ENCODE assay signal across 13 cellular contexts in the genomic region with DNA sequence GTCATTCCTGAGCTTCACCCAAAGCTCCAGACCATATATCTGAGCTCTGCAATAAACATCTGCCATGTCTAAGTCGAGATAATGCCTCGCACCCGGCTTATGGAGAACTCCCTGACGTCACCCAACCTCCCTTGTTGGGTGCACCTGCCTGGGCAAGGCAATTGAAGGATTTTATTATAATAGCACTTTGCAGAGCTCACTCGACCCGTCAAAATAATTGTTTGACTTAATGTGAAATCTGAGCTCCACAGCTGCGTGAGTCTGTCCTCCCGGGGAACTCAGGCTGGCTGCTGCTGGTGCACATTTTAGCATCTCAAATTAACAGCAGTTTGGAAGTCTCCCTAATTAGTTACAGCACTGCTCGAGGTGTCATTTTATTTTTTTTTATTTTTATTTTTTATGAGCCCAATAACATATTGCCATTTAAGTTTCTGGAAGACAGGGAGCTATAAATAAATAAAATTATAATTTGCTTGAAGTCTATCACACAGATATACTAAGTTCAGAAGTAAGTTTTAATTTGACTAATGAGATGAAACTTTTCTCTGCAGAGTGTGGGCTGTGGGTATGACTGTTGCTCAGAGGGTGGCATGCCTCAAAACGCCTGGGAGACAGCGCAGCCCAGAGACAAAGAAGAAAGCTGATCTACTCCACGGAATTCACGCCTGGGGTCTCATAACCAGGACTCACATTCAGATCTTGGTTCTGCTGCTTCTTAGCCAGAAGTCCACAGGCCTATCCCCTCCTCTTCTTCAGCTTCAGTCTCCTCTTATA.
A peak's percentile ranks its signal among the peaks of the same experiment; 100 is the strongest.
DNase-seq lines count a peak whose midpoint lies in the region; ATAC-seq, FAIRE-seq and TF ChIP-seq lines count a peak whose summit lies in the region.
"Had no signal": no experiment of that assay in that cellular context is flagged by ENCODE, and none has a peak within 500 bp of the region (broad histone marks: within the 10 kb centered on the region; RNA-seq: fewer than 3 reads in every experiment).

No MANE protein-coding gene starts in this region.

- no peaks in the 10 kb centered on the region for H3K9me3 ChIP-seq in kidney (ENCODE audit: control insufficient read depth in 1 of 2, low read length in 2 of 2)
- H3K9me3 ChIP-seq: spleen, vagina had no signal

- H3K27ac Mint-ChIP-seq in activated T-cell treated with anti-CD3 and anti-CD28 coated beads, Interleukin-2, amount 50 U/mL, for 72 hours, result no peak overlapping the region
- no peak overlapping the region for H3K27ac Mint-ChIP-seq in stimulated activated effector memory CD8-positive, alpha-beta T cell treated with anti-CD3 and anti-CD28 coated beads, Interleukin-12 subunit alpha, Interleukin-12 subunit beta, amount 100 ng/mL, for 72 hours

- H3K36me3 Mint-ChIP-seq in activated T-cell treated with anti-CD3 and anti-CD28 coated beads, Interleukin-2, amount 50 U/mL, for 72 hours (ENCODE audit: insufficient read depth in 2 of 2), result no peaks in the 10 kb centered on the region
- no peaks in the 10 kb centered on the region for H3K36me3 Mint-ChIP-seq in stimulated activated effector memory CD8-positive, alpha-beta T cell treated with anti-CD3 and anti-CD28 coated beads, Interleukin-12 subunit alpha, Interleukin-12 subunit beta, amount 100 ng/mL, for 72 hours

- TF ChIP-seq CTCF in kidney (IDR thresholded peaks at IDR 0.05; ENCODE audit: borderline replicate concordance, extremely low read depth, insufficient read depth), result no peak

- no peak for FAIRE-seq in kidney (lab: Jason Lieb, UNC)

- intact Hi-C loops in left ventricle myocardium superior (cut with micrococcal nuclease) (no loop called here), kidney (cut with DNase I) (no loop called here)

- H3K4me1 Mint-ChIP-seq in activated T-cell treated with anti-CD3 and anti-CD28 coated beads, Interleukin-2, amount 50 U/mL, for 72 hours (ENCODE audit: low read depth), result peaks cover 36% of the 10 kb centered on the region
- H3K4me1 Mint-ChIP-seq in stimulated activated effector memory CD8-positive, alpha-beta T cell treated with anti-CD3 and anti-CD28 coated beads, Interleukin-12 subunit alpha, Interleukin-12 subunit beta, amount 100 ng/mL, for 72 hours, result peaks cover 18% of the 10 kb centered on the region

- H3K36me3 ChIP-seq in kidney (ENCODE audit: control insufficient read depth in 1 of 2, insufficient read depth in 2 of 2, low read length in 2 of 2), result no peaks in the 10 kb centered on the region
- H3K36me3 ChIP-seq: spleen, vagina had no signal

- no peaks in the 10 kb centered on the region for H3K4me1 ChIP-seq in kidney (ENCODE audit: control insufficient read depth in 1 of 2, insufficient read depth in 1 of 2, low read depth in 1 of 2, low read length in 2 of 2)
- H3K4me1 ChIP-seq: spleen, vagina had no signal

- DNase-seq in activated T-cell treated with anti-CD3 and anti-CD28 coated beads for 48 hours (ENCODE audit: low read depth) (peak; percentile 6), activated T-cell treated with anti-CD3 and anti-CD28 coated beads for 4 hours (no peak), NCI-H2196 (lab: John Stamatoyannopoulos, UW; ENCODE audit: unreplicated experiment) (peak; percentile 82), left ventricle myocardium superior (no peak), kidney (no peak)
- peak; percentile 25 to 39 for DNase-seq in activated T-cell treated with anti-CD3 and anti-CD28 coated beads, Interleukin-2, amount 50 U/mL, for 72 hours
- no peak for DNase-seq in stimulated activated effector memory CD8-positive, alpha-beta T cell treated with anti-CD3 and anti-CD28 coated beads, Interleukin-12 subunit alpha, Interleukin-12 subunit beta, amount 100 ng/mL, for 72 hours (ENCODE audit: low spot score in 2 of 2)
- DNase-seq: DND-41, mesendoderm, NCI-H226, spleen had no signal

- ATAC-seq in activated T-cell treated with anti-CD3 and anti-CD28 coated beads, Interleukin-2, amount 50 U/mL, for 72 hours (replicated peaks in 1 of 2), result peak; percentile 90 to 91
- ATAC-seq in stimulated activated effector memory CD8-positive, alpha-beta T cell treated with anti-CD3 and anti-CD28 coated beads, Interleukin-12 subunit alpha, Interleukin-12 subunit beta, amount 100 ng/mL, for 72 hours, result peak; percentile 93
- no peak for ATAC-seq in left ventricle myocardium superior
- no peak for ATAC-seq in GM19351 (IDR thresholded peaks at IDR 0.05; ENCODE audit: unreplicated experiment)

- no peak overlapping the region for H3K27ac ChIP-seq in kidney (ENCODE audit: low read depth in 2 of 2, low read length in 2 of 2)
- H3K27ac ChIP-seq: spleen, vagina had no signal

- H3K9me3 Mint-ChIP-seq in activated T-cell treated with anti-CD3 and anti-CD28 coated beads, Interleukin-2, amount 50 U/mL, for 72 hours, result peaks cover 0 to 1% of the 10 kb centered on the region in 2 donors
- no peaks in the 10 kb centered on the region for H3K9me3 Mint-ChIP-seq in stimulated activated effector memory CD8-positive, alpha-beta T cell treated with anti-CD3 and anti-CD28 coated beads, Interleukin-12 subunit alpha, Interleukin-12 subunit beta, amount 100 ng/mL, for 72 hours

- peak overlapping the region; percentile 36 to 60 for H3K4me3 Mint-ChIP-seq in activated T-cell treated with anti-CD3 and anti-CD28 coated beads, Interleukin-2, amount 50 U/mL, for 72 hours
- peak overlapping the region; percentile 25 for H3K4me3 Mint-ChIP-seq in stimulated activated effector memory CD8-positive, alpha-beta T cell treated with anti-CD3 and anti-CD28 coated beads, Interleukin-12 subunit alpha, Interleukin-12 subunit beta, amount 100 ng/mL, for 72 hours

- peaks cover 44% of the 10 kb centered on the region for H3K27me3 Mint-ChIP-seq in activated T-cell treated with anti-CD3 and anti-CD28 coated beads, Interleukin-2, amount 50 U/mL, for 72 hours (ENCODE audit: low read depth)

- H3K4me3 ChIP-seq in kidney (ENCODE audit: low read length in 2 of 2), result no peak overlapping the region
- H3K4me3 ChIP-seq: spleen, vagina had no signal

- no peak overlapping the region for H3K9ac ChIP-seq in kidney (ENCODE audit: low read length in 2 of 2)

Comparison
In these comparisons a context has a peak if more than half of its experiments do, and no peak if none do; other contexts are left out.
1. DNase-seq: peak in activated T-cell treated with anti-CD3 and anti-CD28 coated beads for 48 hours (single experiment), NCI-H2196 (single experiment) and activated T-cell treated with anti-CD3 and anti-CD28 coated beads, Interleukin-2, amount 50 U/mL, for 72 hours (2 of 2); none in activated T-cell treated with anti-CD3 and anti-CD28 coated beads for 4 hours (single experiment), stimulated activated effector memory CD8-positive, alpha-beta T cell treated with anti-CD3 and anti-CD28 coated beads, Interleukin-12 subunit alpha, Interleukin-12 subunit beta, amount 100 ng/mL, for 72 hours (0 of 2), left ventricle myocardium superior (single experiment) and kidney (single experiment).
2. ATAC-seq: peak in activated T-cell treated with anti-CD3 and anti-CD28 coated beads, Interleukin-2, amount 50 U/mL, for 72 hours (2 of 2) and stimulated activated effector memory CD8-positive, alpha-beta T cell treated with anti-CD3 and anti-CD28 coated beads, Interleukin-12 subunit alpha, Interleukin-12 subunit beta, amount 100 ng/mL, for 72 hours (single experiment); none in left ventricle myocardium superior (single experiment) and GM19351 (single experiment).